In genomic region chr2:170518911-170519310, GRCh38 we compare ENCODE assay signal across 29 cellular contexts.
"Had no signal": no experiment of that assay in that cellular context is flagged by ENCODE, and none has a peak within 500 bp of the region (broad histone marks: within the 10 kb centered on the region; RNA-seq: fewer than 3 reads in every experiment).

No MANE protein-coding gene starts in this region.

- H3K9me3 ChIP-seq: colonic mucosa, esophagus muscularis mucosa, esophagus squamous epithelium, gastrocnemius medialis, gastroesophageal sphincter, heart left ventricle, heart right ventricle had no signal

- H3K36me3 ChIP-seq: colonic mucosa, esophagus muscularis mucosa, esophagus squamous epithelium, gastrocnemius medialis, gastroesophageal sphincter, heart left ventricle, heart right ventricle had no signal

- H3K79me2 ChIP-seq: hepatocyte had no signal

- H3K4me3 Mint-ChIP-seq: dendritic cell treated with granulocyte-macrophage colony-stimulating factor and Interleukin-4, amounts not matched to agents 40 ng/mL and 50 ng/mL, for 4 days; endodermal cell had no signal

- H3K4me1 ChIP-seq: colonic mucosa, esophagus squamous epithelium, foreskin keratinocyte had no signal

- H2AFZ ChIP-seq: hepatocyte had no signal

- ATAC-seq: esophagus mucosa, foreskin keratinocyte, gastrocnemius medialis, gastroesophageal sphincter, heart left ventricle, heart right ventricle had no signal

- H3K4me3 ChIP-seq: colonic mucosa, coronary artery, dorsolateral prefrontal cortex, esophagus muscularis mucosa, esophagus squamous epithelium, gastrocnemius medialis, gastroesophageal sphincter, heart left ventricle, heart right ventricle, hepatocyte had no signal

- H3K27me3 ChIP-seq: colonic mucosa, esophagus muscularis mucosa, esophagus squamous epithelium, foreskin keratinocyte, gastrocnemius medialis, gastroesophageal sphincter, heart left ventricle, hepatocyte had no signal

- H3K27ac Mint-ChIP-seq: dendritic cell treated with granulocyte-macrophage colony-stimulating factor and Interleukin-4, amounts not matched to agents 40 ng/mL and 50 ng/mL, for 4 days; endodermal cell had no signal

- DNase-seq: colonic mucosa; cortex of kidney; dermis blood vessel endothelial cell; dorsolateral prefrontal cortex; effector CD4-positive, alpha-beta T cell; effector CD8-positive, alpha-beta T cell; effector memory CD4-positive, alpha-beta T cell; endodermal cell; erythroblast; esophagus squamous epithelium; foreskin fibroblast; foreskin keratinocyte; foreskin melanocyte; gastrocnemius medialis; glutamatergic neuron; head of caudate nucleus; heart left ventricle; heart right ventricle had no signal

- FAIRE-seq: colon, endometrium, endothelial cell of umbilical vein, frontal cortex had no signal

- H3K4me2 ChIP-seq: hepatocyte had no signal

- H3K27ac ChIP-seq: colonic mucosa, coronary artery, dorsolateral prefrontal cortex, epithelial cell of prostate, esophagus muscularis mucosa, esophagus squamous epithelium, foreskin keratinocyte, gastrocnemius medialis, gastroesophageal sphincter, heart left ventricle, heart right ventricle, hepatocyte had no signal

- H3K9me3 Mint-ChIP-seq: dendritic cell treated with granulocyte-macrophage colony-stimulating factor and Interleukin-4, amounts not matched to agents 40 ng/mL and 50 ng/mL, for 4 days; endodermal cell had no signal
